1 cellular context compared by ENCODE assay signal in genomic region chr17:21397341-21398050, GRCh38.
TF ChIP-seq lines count a peak whose summit lies in the region.

No MANE protein-coding gene starts in this region.

TF ChIP-seq in WTC11, 78 proteins besides CTCF, POLR2A, EP300 and RAD21 (continued from another document):
- TF ChIP-seq ATF2 (CRISPR knock-in tag; IDR thresholded peaks at IDR 0.05; ENCODE audit: borderline replicate concordance, low read depth) (no peak), GTF2I (CRISPR knock-in tag; conservative IDR thresholded peaks at IDR 0.05) (no peak), ZNF232 (CRISPR knock-in tag; IDR thresholded peaks at IDR 0.05) (no peak), MXD4 (CRISPR knock-in tag; IDR thresholded peaks at IDR 0.05; ENCODE audit: borderline replicate concordance) (no peak), FOXJ3 (CRISPR knock-in tag; IDR thresholded peaks at IDR 0.05; ENCODE audit: borderline replicate concordance) (no peak)
